18 cellular contexts compared by ENCODE assay signal in genomic region chr10:105188737-105189463, GRCh38.
DNase-seq lines count a peak whose midpoint lies in the region; ATAC-seq, FAIRE-seq and TF ChIP-seq lines count a peak whose summit lies in the region.
"Had no signal": no experiment of that assay in that cellular context is flagged by ENCODE, and none has a peak within 500 bp of the region (broad histone marks: within the 10 kb centered on the region; RNA-seq: fewer than 3 reads in every experiment).

No MANE protein-coding gene starts in this region.

- no peak for ATAC-seq in SK-N-SH treated with all-trans-retinoic acid at 6 μM for 48 hours
- ATAC-seq in HG03135 (IDR thresholded peaks at IDR 0.05; ENCODE audit: unreplicated experiment), result no peak
- ATAC-seq: activated naive CD8-positive, alpha-beta T cell treated with anti-CD3 and anti-CD28 coated beads, Interleukin-2, amount 50 U/mL, for 24 hours; K562; Panc1 had no signal

- no peak for TF ChIP-seq CTCF in astrocyte of the cerebellum (IDR thresholded peaks at IDR 0.05; ENCODE audit: low read depth, low read length, missing control alignments)

- no peak overlapping the region for H3K4me3 ChIP-seq in astrocyte of the cerebellum (ENCODE audit: low read depth, low read length)
- H3K4me3 ChIP-seq: K562 had no signal

- DNase-seq in A172 (ENCODE audit: low spot score), result peak; percentile 66
- peak; percentile 24 for DNase-seq in HS-5 (ENCODE audit: low read depth)
- peak; percentile 75 for DNase-seq in astrocyte of the cerebellum (ENCODE audit: low read depth)
- DNase-seq in C1 segment of cervical spinal cord (lab: John Stamatoyannopoulos, UW), result no peak
- no peak for DNase-seq in effector CD8-positive, alpha-beta T cell (lab: John Stamatoyannopoulos, UW)
- DNase-seq: activated CD4-positive, alpha-beta T cell treated with anti-CD3 and anti-CD28 coated beads for 48 hours; activated naive CD8-positive, alpha-beta T cell treated with anti-CD3 and anti-CD28 coated beads, Interleukin-2, amount 50 U/mL, for 24 hours; activated T-cell treated with anti-CD3 and anti-CD28 coated beads, Interleukin-2, amount 50 U/mL, for 24 hours; DMS 273 treated with DMSO at 0.1 percent for 48 hours; H7; NCI-H1436 treated with DMSO at 0.1 percent for 48 hours; NCI-H510A treated with DMSO at 0.1 percent for 48 hours had no signal

- FAIRE-seq in islet of Langerhans (lab: Jason Lieb, UNC), result peak; percentile 99
- FAIRE-seq: colon, K562 had no signal

- in situ Hi-C loops in astrocyte of the cerebellum (cut with HindIII; ENCODE audit: low sequenced_read_pairs), result no loop called here

TF ChIP-seq in SK-N-SH treated with all-trans-retinoic acid at 6 μM for 48 hours, 23 proteins besides CTCF, POLR2A, EP300 and RAD21:
- TF ChIP-seq TSHZ2 (CRISPR knock-in tag; IDR thresholded peaks at IDR 0.05), result no peak
- TF ChIP-seq CSRNP3 (CRISPR knock-in tag; IDR thresholded peaks at IDR 0.05), result no peak
- no peak for TF ChIP-seq ARNTL (CRISPR knock-in tag; IDR thresholded peaks at IDR 0.05; ENCODE audit: borderline replicate concordance, low read depth)
- no peak for TF ChIP-seq ZNF8 (CRISPR knock-in tag; IDR thresholded peaks at IDR 0.05)
- TF ChIP-seq CSDC2 (CRISPR knock-in tag; IDR thresholded peaks at IDR 0.05), result no peak
- TF ChIP-seq ZNF565 (CRISPR knock-in tag; conservative IDR thresholded peaks at IDR 0.05; ENCODE audit: low read depth), result no peak
- no peak for TF ChIP-seq PPARA (CRISPR knock-in tag; IDR thresholded peaks at IDR 0.05; ENCODE audit: borderline replicate concordance)
- no peak for TF ChIP-seq TOX (CRISPR knock-in tag; IDR thresholded peaks at IDR 0.05; ENCODE audit: borderline replicate concordance)
- no peak for TF ChIP-seq OSR1 (CRISPR knock-in tag; IDR thresholded peaks at IDR 0.05)
- no peak for TF ChIP-seq GLIS3 (CRISPR knock-in tag; IDR thresholded peaks at IDR 0.05)
- no peak for TF ChIP-seq RARB (CRISPR knock-in tag; IDR thresholded peaks at IDR 0.05)

Comparison
In these comparisons a context has a peak if more than half of its experiments do, and no peak if none do; other contexts are left out.
1. DNase-seq: peak in A172 (single experiment), HS-5 (single experiment) and astrocyte of the cerebellum (single experiment); none in C1 segment of cervical spinal cord (0 of 14) and effector CD8-positive, alpha-beta T cell (single experiment).